Comparison of ENCODE assay signal across 6 cellular contexts in genomic region chr11:62570903-62571302, GRCh38. TPM values are rescaled to one million over a fixed set of nuclear protein-coding genes. Genes with fewer than 3 reads are reported as not detected.
DNase-seq lines count a peak whose midpoint lies in the region; ATAC-seq, FAIRE-seq and TF ChIP-seq lines count a peak whose summit lies in the region.
"Not testable (repeated sequence)": the region's sequence is repeated elsewhere in the genome, so short reads cannot be mapped to it uniquely, and the experiment has no call there.

No MANE protein-coding gene starts in this region.

- not testable (repeated sequence) for H3K9ac ChIP-seq in HepG2 (ENCODE audit: insufficient read depth, low read depth, low read length)

- POLR2A ChIA-PET in CD8-positive, alpha-beta memory T cell (lab: Charles Lee): not testable (repeated sequence)
- POLR2A ChIA-PET in activated CD4-positive, alpha-beta T cell treated with anti-CD3 and anti-CD28 coated beads for 36 hours (lab: Charles Lee): interaction anchor here (0.6 kb wide), 1 partner anchor 1637 kb away, joined by 8 read pairs; no protein-coding TSS in a partner anchor
- POLR2A ChIA-PET in activated naive CD8-positive, alpha-beta T cell treated with anti-CD3 and anti-CD28 coated beads, Interleukin-2, amount 10 ng/mL, durations not matched to agents 7 days and 5 days (lab: Charles Lee): interaction anchor here (1.7 kb wide), 1 partner anchor 21 kb away, joined by 7 read pairs; the partner anchor contains the start of gene TUT1
- POLR2A ChIA-PET in HepG2 (lab: Yijun Ruan, JAX): interaction anchor here (0.5 to 2.2 kb wide), 2 partner anchors 14 to 21 kb away, joined by 3 to 8 read pairs; partner anchors contain the start of gene TUT1

- TF ChIP-seq EP300 in HepG2 (IDR thresholded peaks at IDR 0.05; ENCODE audit: low read depth in 2 of 2, low read length in 2 of 2); HepG2 (CRISPR knock-in tag; IDR thresholded peaks at IDR 0.05; ENCODE audit: borderline replicate concordance): not testable (repeated sequence)

- intact Hi-C loops in activated CD4-positive, alpha-beta T cell treated with anti-CD3 and anti-CD28 coated beads for 36 hours (cut with DNase I, micrococcal nuclease): loop anchor here in 1 of 2 experiments (5.0 kb wide), 1 partner anchor 449 kb away; the partner anchor contains the start of gene INCENP
- intact Hi-C loops in HepG2 (cut with micrococcal nuclease; ENCODE audit: unreplicated experiment); spleen (cut with DNase I; ENCODE audit: low total_unique reads): not testable (repeated sequence)

- H3K36me3 ChIP-seq in CD8-positive, alpha-beta memory T cell (ENCODE audit: insufficient read depth, low read length): peaks cover 36% of the 10 kb centered on the region
- H3K36me3 ChIP-seq in HepG2 (replicated peaks in 1 of 2; ENCODE audit: control insufficient read depth in 1 of 2, insufficient read depth in 2 of 2, low read length in 2 of 2): peaks cover 17 to 54% of the 10 kb centered on the region in 2 experiments
- H3K36me3 ChIP-seq in spleen: peaks cover 0 to 75% (median 66%) of the 10 kb centered on the region in 6 donors

- H3K4me2 ChIP-seq in HepG2 (ENCODE audit: low read depth, low read length): 0 out of 2 replicates have a peak overlapping the region, but pooled peaks have one; percentile 85

- in situ Hi-C loops in HepG2 (cut with HindIII; ENCODE audit: extremely low pct_ligation_motif_present, low pct_unique_long_range_greater_than_20kb): not testable (repeated sequence)

- H3K36me3 Mint-ChIP-seq in CD8-positive, alpha-beta memory T cell: peaks cover 13 to 80% (median 22%) of the 10 kb centered on the region in 3 donors
- H3K36me3 Mint-ChIP-seq in activated CD4-positive, alpha-beta T cell treated with anti-CD3 and anti-CD28 coated beads for 36 hours (ENCODE audit: low read depth): peaks cover 78% of the 10 kb centered on the region
- peaks cover 50% of the 10 kb centered on the region for H3K36me3 Mint-ChIP-seq in activated naive CD8-positive, alpha-beta T cell treated with anti-CD3 and anti-CD28 coated beads, Interleukin-2, amount 10 ng/mL, durations not matched to agents 7 days and 5 days

- WGBS in HepG2 (ENCODE audit: low lambda C conversion rate): 99% methylated on average over 5 of the region's 5 CpGs
- WGBS in spleen, 5 donors: 78 to 89% (median 79%) methylated on average over 5 of the region's 5 CpGs

- H4K20me1 ChIP-seq in HepG2 (ENCODE audit: insufficient read depth, low read length): not testable (repeated sequence)

- H3K4me3 ChIP-seq in CD8-positive, alpha-beta memory T cell (ENCODE audit: low read length); HepG2 (replicated peaks in 1 of 3; ENCODE audit: insufficient read depth in 1 of 3, low read depth in 2 of 3, low read length in 3 of 3); spleen: not testable (repeated sequence)

- not testable (repeated sequence) for H3K9me3 Mint-ChIP-seq in CD8-positive, alpha-beta memory T cell; activated CD4-positive, alpha-beta T cell treated with anti-CD3 and anti-CD28 coated beads for 36 hours (ENCODE audit: low read depth); activated naive CD8-positive, alpha-beta T cell treated with anti-CD3 and anti-CD28 coated beads, Interleukin-2, amount 10 ng/mL, durations not matched to agents 7 days and 5 days

- DNase-seq in CD8-positive, alpha-beta memory T cell; activated CD4-positive, alpha-beta T cell treated with anti-CD3 and anti-CD28 coated beads for 36 hours; activated naive CD8-positive, alpha-beta T cell treated with anti-CD3 and anti-CD28 coated beads, Interleukin-2, amount 10 ng/mL, durations not matched to agents 7 days and 5 days; HepG2 (ENCODE audit: low spot score): not testable (repeated sequence)
- DNase-seq in MV-4-11 (lab: John Stamatoyannopoulos, UW) (peak; percentile 22), spleen (peak; percentile 3)

- FAIRE-seq in HepG2 (lab: Jason Lieb, UNC): not testable (repeated sequence)

- peaks cover 57 to 75% (median 68%) of the 10 kb centered on the region in 3 donors for H3K4me1 Mint-ChIP-seq in CD8-positive, alpha-beta memory T cell
- H3K4me1 Mint-ChIP-seq in activated CD4-positive, alpha-beta T cell treated with anti-CD3 and anti-CD28 coated beads for 36 hours: peaks cover 65% of the 10 kb centered on the region
- H3K4me1 Mint-ChIP-seq in activated naive CD8-positive, alpha-beta T cell treated with anti-CD3 and anti-CD28 coated beads, Interleukin-2, amount 10 ng/mL, durations not matched to agents 7 days and 5 days: peaks cover 50% of the 10 kb centered on the region

- ATAC-seq in activated CD4-positive, alpha-beta T cell treated with anti-CD3 and anti-CD28 coated beads for 36 hours; activated naive CD8-positive, alpha-beta T cell treated with anti-CD3 and anti-CD28 coated beads, Interleukin-2, amount 10 ng/mL, durations not matched to agents 7 days and 5 days (ENCODE audit: low read depth); HepG2: not testable (repeated sequence)

- H3K27ac ChIP-seq in CD8-positive, alpha-beta memory T cell (ENCODE audit: low read depth, low read length); HepG2 (ENCODE audit: extremely low read length, insufficient read depth, low read length): not testable (repeated sequence)
- peak overlapping the region in 1 of 8 donors; percentile 50 for H3K27ac ChIP-seq in spleen

- not testable (repeated sequence) for BruUV-seq in HepG2 (replicated peaks; lab: Mats Ljungman, UMichigan)

- H3K27me3 Mint-ChIP-seq in CD8-positive, alpha-beta memory T cell; activated CD4-positive, alpha-beta T cell treated with anti-CD3 and anti-CD28 coated beads for 36 hours; activated naive CD8-positive, alpha-beta T cell treated with anti-CD3 and anti-CD28 coated beads, Interleukin-2, amount 10 ng/mL, durations not matched to agents 7 days and 5 days: not testable (repeated sequence)

- not testable (repeated sequence) for H3K9me3 ChIP-seq in CD8-positive, alpha-beta memory T cell (ENCODE audit: low read length); HepG2 (ENCODE audit: low read length); spleen

- TF ChIP-seq POLR2A in HepG2 (IDR thresholded peaks at IDR 0.05; ENCODE audit: insufficient read depth in 1 of 2, low read depth in 2 of 2, low read length in 2 of 2); spleen (IDR thresholded peaks at IDR 0.05): not testable (repeated sequence)

- TF ChIP-seq RAD21 in HepG2 (CRISPR knock-in tag; IDR thresholded peaks at IDR 0.05): not testable (repeated sequence)

- peaks cover 24% of the 10 kb centered on the region for H3K4me1 ChIP-seq in CD8-positive, alpha-beta memory T cell (ENCODE audit: insufficient read depth, low read length)
- H3K4me1 ChIP-seq in HepG2 (ENCODE audit: insufficient read depth, low read length): peaks cover 78% of the 10 kb centered on the region
- peaks cover 28 to 75% (median 49%) of the 10 kb centered on the region in 6 donors for H3K4me1 ChIP-seq in spleen

- CTCF ChIA-PET in CD8-positive, alpha-beta memory T cell (lab: Charles Lee): interaction anchor here (1.3 to 4.5 kb wide), 4 partner anchors 10 to 146 kb away, joined by 4 to 21 read pairs (median 7); partner anchors contain the start of gene TUT1
- CTCF ChIA-PET in activated CD4-positive, alpha-beta T cell treated with anti-CD3 and anti-CD28 coated beads for 36 hours (lab: Charles Lee): interaction anchor here (1.2 to 4.7 kb wide), 4 partner anchors 20 to 146 kb away, joined by 4 to 24 read pairs (median 8); partner anchors contain the start of genes EML3, ROM1 and TUT1
- CTCF ChIA-PET in HepG2 (lab: Yijun Ruan, JAX; ENCODE audit: low intra/inter-chr PET ratio, low total read pairs): not testable (repeated sequence)

- H3K27me3 ChIP-seq in CD8-positive, alpha-beta memory T cell (ENCODE audit: insufficient read depth, low read length, poor library complexity, severe bottlenecking); HepG2 (ENCODE audit: control insufficient read depth in 1 of 2, insufficient read depth in 2 of 2, low read length in 2 of 2); spleen (replicated peaks in 1 of 7): not testable (repeated sequence)

- H3K79me2 ChIP-seq in HepG2 (ENCODE audit: insufficient read depth, low read length): peaks cover 71% of the 10 kb centered on the region

- not testable (repeated sequence) for H2AFZ ChIP-seq in HepG2 (ENCODE audit: low read length)

- peak overlapping the region in 7 of 8 donors; percentile 3 to 85 (median 28) for H3K27ac Mint-ChIP-seq in CD8-positive, alpha-beta memory T cell
- peak overlapping the region; percentile 97 for H3K27ac Mint-ChIP-seq in activated CD4-positive, alpha-beta T cell treated with anti-CD3 and anti-CD28 coated beads for 36 hours
- peak overlapping the region; percentile 64 for H3K27ac Mint-ChIP-seq in activated naive CD8-positive, alpha-beta T cell treated with anti-CD3 and anti-CD28 coated beads, Interleukin-2, amount 10 ng/mL, durations not matched to agents 7 days and 5 days

- H3K4me3 Mint-ChIP-seq in CD8-positive, alpha-beta memory T cell: peak overlapping the region in 4 of 7 donors; percentile 3 to 53 (median 34)
- H3K4me3 Mint-ChIP-seq in activated CD4-positive, alpha-beta T cell treated with anti-CD3 and anti-CD28 coated beads for 36 hours: peak overlapping the region; percentile 93
- peak overlapping the region; percentile 8 for H3K4me3 Mint-ChIP-seq in activated naive CD8-positive, alpha-beta T cell treated with anti-CD3 and anti-CD28 coated beads, Interleukin-2, amount 10 ng/mL, durations not matched to agents 7 days and 5 days

- TF ChIP-seq CTCF in HepG2 (CRISPR knock-in tag; IDR thresholded peaks at IDR 0.05); spleen (IDR thresholded peaks at IDR 0.05 in 8 of 11, conservative IDR thresholded peaks at IDR 0.05 in 3 of 11): not testable (repeated sequence)

RNA-seq across cellular contexts. Expression of gene EEF1G, which starts 2.8 kb away (rescaled TPM):
- 1,000 to 10,000 TPM; 1,800 to 1,846 TPM for total RNA-seq in CD8-positive, alpha-beta memory T cell
- polyA plus RNA-seq in CD8-positive, alpha-beta memory T cell: 1,157 TPM
- 1,000 to 10,000 TPM; 1,986 to 2,351 TPM for total RNA-seq in activated CD4-positive, alpha-beta T cell treated with anti-CD3 and anti-CD28 coated beads for 36 hours
- 1,000 to 10,000 TPM; 1,132 to 1,152 TPM for total RNA-seq in activated naive CD8-positive, alpha-beta T cell treated with anti-CD3 and anti-CD28 coated beads, Interleukin-2, amount 10 ng/mL, durations not matched to agents 7 days and 5 days
- total RNA-seq in HepG2 (2016; rRNA removed; fragmentation: Illumina TruSeq; extraction: Trizol) (1,787 and 2,092 TPM in 2 replicates), spleen (1,000 to 10,000 TPM in 6 of 7 donors, 100 to 1,000 TPM in 1; 989 to 1,475 (median 1,270) TPM)
- total RNA-seq in HepG2 (2016; cell fraction: cytosol; rRNA removed; fragmentation: Illumina TruSeq; extraction: Trizol; ENCODE audit: low read depth): 2,019 and 2,497 TPM in 2 replicates
- total RNA-seq in HepG2 (2016; cell fraction: insoluble cytoplasmic fraction; rRNA removed; fragmentation: Illumina TruSeq; extraction: Trizol): 1,856 and 2,038 TPM in 2 replicates
- 4,333 and 4,899 TPM in 2 replicates for total RNA-seq in HepG2 (2016; cell fraction: membrane; rRNA removed; fragmentation: Illumina TruSeq; extraction: Trizol)
- 776 and 846 TPM in 2 replicates for total RNA-seq in HepG2 (2016; cell fraction: nucleus; rRNA removed; fragmentation: Illumina TruSeq; extraction: Trizol)
- polyA plus RNA-seq in HepG2 (2011; rRNA removed) (1,819 and 2,144 TPM in 2 replicates), spleen (1,000 to 10,000 TPM; 2,364 to 2,501 (median 2,474) TPM)
- polyA plus RNA-seq in HepG2 (2011; cell fraction: cytosol; rRNA removed): 2,392 and 2,528 TPM in 2 replicates
- 525 and 588 TPM in 2 replicates for polyA plus RNA-seq in HepG2 (2011; cell fraction: nucleus; rRNA removed)
- 1,720 and 1,805 TPM in 2 replicates for polyA plus RNA-seq in HepG2 (2012)
- polyA plus RNA-seq in HepG2 (2016; cell fraction: cytosol; fragmentation: Illumina TruSeq; extraction: Trizol; ENCODE audit: low read depth): 2,631 and 2,980 TPM in 2 replicates
- 2,163 and 2,164 TPM in 2 replicates for polyA plus RNA-seq in HepG2 (2016; cell fraction: insoluble cytoplasmic fraction; fragmentation: Illumina TruSeq; extraction: Trizol; ENCODE audit: low read depth)
- polyA plus RNA-seq in HepG2 (2016; cell fraction: membrane; fragmentation: Illumina TruSeq; extraction: Trizol; ENCODE audit: low read depth): 4,391 and 4,816 TPM in 2 replicates
- polyA plus RNA-seq in HepG2 (2016; cell fraction: nucleus; fragmentation: Illumina TruSeq; extraction: Trizol; ENCODE audit: insufficient read depth, low read depth): 1,221 and 1,290 TPM in 2 replicates
- 1,467 and 2,851 TPM in 2 replicates for polyA minus RNA-seq in HepG2 (2011; rRNA and poly(A)+ RNA removed; ENCODE audit: low replicate concordance)
- polyA minus RNA-seq in HepG2 (2011; cell fraction: cytosol; rRNA and poly(A)+ RNA removed): 835 and 903 TPM in 2 replicates
- 177 and 251 TPM in 2 replicates for polyA minus RNA-seq in HepG2 (2011; cell fraction: nucleus; rRNA and poly(A)+ RNA removed)

RNA-seq across cellular contexts. Expression of gene TUT1, which starts 20.4 kb away (rescaled TPM):
- 10 to 100 TPM; 30.8 to 32.7 TPM for total RNA-seq in CD8-positive, alpha-beta memory T cell
- polyA plus RNA-seq in CD8-positive, alpha-beta memory T cell: 13.7 TPM
- total RNA-seq in activated CD4-positive, alpha-beta T cell treated with anti-CD3 and anti-CD28 coated beads for 36 hours: 10 to 100 TPM; 32.5 to 36.0 TPM
- total RNA-seq in activated naive CD8-positive, alpha-beta T cell treated with anti-CD3 and anti-CD28 coated beads, Interleukin-2, amount 10 ng/mL, durations not matched to agents 7 days and 5 days: 10 to 100 TPM; 27.2 to 38.2 TPM
- total RNA-seq in HepG2 (2016; rRNA removed; fragmentation: Illumina TruSeq; extraction: Trizol): 8.5 and 9.7 TPM in 2 replicates
- 2.2 and 4.6 TPM in 2 replicates for total RNA-seq in HepG2 (2016; cell fraction: cytosol; rRNA removed; fragmentation: Illumina TruSeq; extraction: Trizol; ENCODE audit: low read depth)
- 6.9 and 10.1 TPM in 2 replicates for total RNA-seq in HepG2 (2016; cell fraction: insoluble cytoplasmic fraction; rRNA removed; fragmentation: Illumina TruSeq; extraction: Trizol)
- total RNA-seq in HepG2 (2016; cell fraction: membrane; rRNA removed; fragmentation: Illumina TruSeq; extraction: Trizol): 3.7 and 6.0 TPM in 2 replicates
- 8.1 and 9.3 TPM in 2 replicates for total RNA-seq in HepG2 (2016; cell fraction: nucleus; rRNA removed; fragmentation: Illumina TruSeq; extraction: Trizol)
- polyA plus RNA-seq in HepG2 (2011; rRNA removed): 14.3 and 17.5 TPM in 2 replicates
- 6.3 and 8.4 TPM in 2 replicates for polyA plus RNA-seq in HepG2 (2011; cell fraction: cytosol; rRNA removed)
- 43.5 and 52.1 TPM in 2 replicates for polyA plus RNA-seq in HepG2 (2011; cell fraction: nucleus; rRNA removed)
- polyA plus RNA-seq in HepG2 (2012): 13.1 and 14.1 TPM in 2 replicates
- polyA plus RNA-seq in HepG2 (2016; cell fraction: cytosol; fragmentation: Illumina TruSeq; extraction: Trizol; ENCODE audit: low read depth): 2.4 and 2.7 TPM in 2 replicates
- 7.0 and 9.3 TPM in 2 replicates for polyA plus RNA-seq in HepG2 (2016; cell fraction: insoluble cytoplasmic fraction; fragmentation: Illumina TruSeq; extraction: Trizol; ENCODE audit: low read depth)
- 3.7 and 4.0 TPM in 2 replicates for polyA plus RNA-seq in HepG2 (2016; cell fraction: membrane; fragmentation: Illumina TruSeq; extraction: Trizol; ENCODE audit: low read depth)
- polyA plus RNA-seq in HepG2 (2016; cell fraction: nucleus; fragmentation: Illumina TruSeq; extraction: Trizol; ENCODE audit: insufficient read depth, low read depth): 25.7 TPM in 2 replicates
- 12.6 and 15.7 TPM in 2 replicates for polyA minus RNA-seq in HepG2 (2011; rRNA and poly(A)+ RNA removed; ENCODE audit: low replicate concordance)
- 4.7 and 8.8 TPM in 2 replicates for polyA minus RNA-seq in HepG2 (2011; cell fraction: cytosol; rRNA and poly(A)+ RNA removed)
- 3.9 and 9.4 TPM in 2 replicates for polyA minus RNA-seq in HepG2 (2011; cell fraction: nucleus; rRNA and poly(A)+ RNA removed)
- total RNA-seq in spleen: 10 to 100 TPM; 14.4 to 30.9 (median 20.1) TPM
- 10 to 100 TPM; 14.5 to 24.1 (median 16.1) TPM for polyA plus RNA-seq in spleen

RNA-seq across cellular contexts. Expression of gene AHNAK, which starts 24.3 kb away (rescaled TPM):
- total RNA-seq in CD8-positive, alpha-beta memory T cell: 100 to 1,000 TPM; 187 to 193 TPM
- 125 TPM for polyA plus RNA-seq in CD8-positive, alpha-beta memory T cell
- 10 to 100 TPM; 47.3 to 54.7 TPM for total RNA-seq in activated CD4-positive, alpha-beta T cell treated with anti-CD3 and anti-CD28 coated beads for 36 hours
- total RNA-seq in activated naive CD8-positive, alpha-beta T cell treated with anti-CD3 and anti-CD28 coated beads, Interleukin-2, amount 10 ng/mL, durations not matched to agents 7 days and 5 days: 100 to 1,000 TPM; 278 to 344 TPM
- total RNA-seq in HepG2 (2016; rRNA removed; fragmentation: Illumina TruSeq; extraction: Trizol) (25.0 and 40.6 TPM in 2 replicates), spleen (100 to 1,000 TPM; 168 to 370 (median 289) TPM)
- 2.9 and 3.7 TPM in 2 replicates for total RNA-seq in HepG2 (2016; cell fraction: cytosol; rRNA removed; fragmentation: Illumina TruSeq; extraction: Trizol; ENCODE audit: low read depth)
- 23.2 and 34.7 TPM in 2 replicates for total RNA-seq in HepG2 (2016; cell fraction: insoluble cytoplasmic fraction; rRNA removed; fragmentation: Illumina TruSeq; extraction: Trizol)
- total RNA-seq in HepG2 (2016; cell fraction: membrane; rRNA removed; fragmentation: Illumina TruSeq; extraction: Trizol): 6.6 and 7.4 TPM in 2 replicates
- 76.4 and 80.4 TPM in 2 replicates for total RNA-seq in HepG2 (2016; cell fraction: nucleus; rRNA removed; fragmentation: Illumina TruSeq; extraction: Trizol)
- polyA plus RNA-seq in HepG2 (2011; rRNA removed) (22.8 and 23.4 TPM in 2 replicates), spleen (10 to 100 TPM; 11.8 to 24.0 (median 12.0) TPM)
- 14.7 and 20.1 TPM in 2 replicates for polyA plus RNA-seq in HepG2 (2011; cell fraction: cytosol; rRNA removed)
- 57.1 and 57.5 TPM in 2 replicates for polyA plus RNA-seq in HepG2 (2011; cell fraction: nucleus; rRNA removed)
- 55.5 and 61.9 TPM in 2 replicates for polyA plus RNA-seq in HepG2 (2012)
- 0.98 and 1.1 TPM in 2 replicates for polyA plus RNA-seq in HepG2 (2016; cell fraction: cytosol; fragmentation: Illumina TruSeq; extraction: Trizol; ENCODE audit: low read depth)
- 11.6 and 12.9 TPM in 2 replicates for polyA plus RNA-seq in HepG2 (2016; cell fraction: insoluble cytoplasmic fraction; fragmentation: Illumina TruSeq; extraction: Trizol; ENCODE audit: low read depth)
- polyA plus RNA-seq in HepG2 (2016; cell fraction: membrane; fragmentation: Illumina TruSeq; extraction: Trizol; ENCODE audit: low read depth): 2.0 and 2.1 TPM in 2 replicates
- 33.5 and 38.4 TPM in 2 replicates for polyA plus RNA-seq in HepG2 (2016; cell fraction: nucleus; fragmentation: Illumina TruSeq; extraction: Trizol; ENCODE audit: insufficient read depth, low read depth)
- 99.6 and 234 TPM in 2 replicates for polyA minus RNA-seq in HepG2 (2011; rRNA and poly(A)+ RNA removed; ENCODE audit: low replicate concordance)
- 122 and 157 TPM in 2 replicates for polyA minus RNA-seq in HepG2 (2011; cell fraction: cytosol; rRNA and poly(A)+ RNA removed)
- 192 and 213 TPM in 2 replicates for polyA minus RNA-seq in HepG2 (2011; cell fraction: nucleus; rRNA and poly(A)+ RNA removed)

RNA-seq across cellular contexts. Expression of gene MTA2, which starts 30.8 kb away (rescaled TPM):
- 100 to 1,000 TPM; 248 to 263 TPM for total RNA-seq in CD8-positive, alpha-beta memory T cell
- 37.4 TPM for polyA plus RNA-seq in CD8-positive, alpha-beta memory T cell
- total RNA-seq in activated CD4-positive, alpha-beta T cell treated with anti-CD3 and anti-CD28 coated beads for 36 hours: 100 to 1,000 TPM; 159 to 179 TPM
- 100 to 1,000 TPM; 231 to 233 TPM for total RNA-seq in activated naive CD8-positive, alpha-beta T cell treated with anti-CD3 and anti-CD28 coated beads, Interleukin-2, amount 10 ng/mL, durations not matched to agents 7 days and 5 days
- total RNA-seq in HepG2 (2016; rRNA removed; fragmentation: Illumina TruSeq; extraction: Trizol) (58.1 and 70.0 TPM in 2 replicates), spleen (100 to 1,000 TPM; 102 to 154 (median 114) TPM)
- total RNA-seq in HepG2 (2016; cell fraction: cytosol; rRNA removed; fragmentation: Illumina TruSeq; extraction: Trizol; ENCODE audit: low read depth): 7.1 and 9.5 TPM in 2 replicates
- total RNA-seq in HepG2 (2016; cell fraction: insoluble cytoplasmic fraction; rRNA removed; fragmentation: Illumina TruSeq; extraction: Trizol): 50.7 and 71.8 TPM in 2 replicates
- 25.5 and 28.8 TPM in 2 replicates for total RNA-seq in HepG2 (2016; cell fraction: membrane; rRNA removed; fragmentation: Illumina TruSeq; extraction: Trizol)
- 47.0 and 57.9 TPM in 2 replicates for total RNA-seq in HepG2 (2016; cell fraction: nucleus; rRNA removed; fragmentation: Illumina TruSeq; extraction: Trizol)
- polyA plus RNA-seq in HepG2 (2011; rRNA removed) (14.0 and 16.8 TPM in 2 replicates), spleen (10 to 100 TPM; 55.3 to 94.6 (median 58.5) TPM)
- 9.2 and 10.6 TPM in 2 replicates for polyA plus RNA-seq in HepG2 (2011; cell fraction: cytosol; rRNA removed)
- polyA plus RNA-seq in HepG2 (2011; cell fraction: nucleus; rRNA removed): 53.6 and 67.6 TPM in 2 replicates
- 30.7 and 30.9 TPM in 2 replicates for polyA plus RNA-seq in HepG2 (2012)
- polyA plus RNA-seq in HepG2 (2016; cell fraction: cytosol; fragmentation: Illumina TruSeq; extraction: Trizol; ENCODE audit: low read depth): 4.0 and 4.5 TPM in 2 replicates
- polyA plus RNA-seq in HepG2 (2016; cell fraction: insoluble cytoplasmic fraction; fragmentation: Illumina TruSeq; extraction: Trizol; ENCODE audit: low read depth): 47.2 and 53.8 TPM in 2 replicates
- 12.6 and 14.0 TPM in 2 replicates for polyA plus RNA-seq in HepG2 (2016; cell fraction: membrane; fragmentation: Illumina TruSeq; extraction: Trizol; ENCODE audit: low read depth)
- polyA plus RNA-seq in HepG2 (2016; cell fraction: nucleus; fragmentation: Illumina TruSeq; extraction: Trizol; ENCODE audit: insufficient read depth, low read depth): 121 and 126 TPM in 2 replicates
- polyA minus RNA-seq in HepG2 (2011; rRNA and poly(A)+ RNA removed; ENCODE audit: low replicate concordance): 21.5 and 102 TPM in 2 replicates
- polyA minus RNA-seq in HepG2 (2011; cell fraction: cytosol; rRNA and poly(A)+ RNA removed): 11.9 and 14.7 TPM in 2 replicates
- 37.2 and 50.7 TPM in 2 replicates for polyA minus RNA-seq in HepG2 (2011; cell fraction: nucleus; rRNA and poly(A)+ RNA removed)

RNA-seq across cellular contexts. Expression of gene EML3, which starts 41.7 kb away (rescaled TPM):
- 100 to 1,000 TPM; 133 to 134 TPM for total RNA-seq in CD8-positive, alpha-beta memory T cell
- 22.9 TPM for polyA plus RNA-seq in CD8-positive, alpha-beta memory T cell
- 100 to 1,000 TPM; 101 to 112 TPM for total RNA-seq in activated CD4-positive, alpha-beta T cell treated with anti-CD3 and anti-CD28 coated beads for 36 hours
- total RNA-seq in activated naive CD8-positive, alpha-beta T cell treated with anti-CD3 and anti-CD28 coated beads, Interleukin-2, amount 10 ng/mL, durations not matched to agents 7 days and 5 days: 100 to 1,000 TPM; 183 to 185 TPM
- 4.6 and 10.6 TPM in 2 replicates for total RNA-seq in HepG2 (2016; rRNA removed; fragmentation: Illumina TruSeq; extraction: Trizol)
- total RNA-seq in HepG2 (2016; cell fraction: cytosol; rRNA removed; fragmentation: Illumina TruSeq; extraction: Trizol; ENCODE audit: low read depth): 5.0 and 5.5 TPM in 2 replicates
- 4.2 and 9.0 TPM in 2 replicates for total RNA-seq in HepG2 (2016; cell fraction: insoluble cytoplasmic fraction; rRNA removed; fragmentation: Illumina TruSeq; extraction: Trizol)
- 4.8 and 7.0 TPM in 2 replicates for total RNA-seq in HepG2 (2016; cell fraction: membrane; rRNA removed; fragmentation: Illumina TruSeq; extraction: Trizol)
- 9.2 and 9.5 TPM in 2 replicates for total RNA-seq in HepG2 (2016; cell fraction: nucleus; rRNA removed; fragmentation: Illumina TruSeq; extraction: Trizol)
- polyA plus RNA-seq in HepG2 (2011; rRNA removed): 12.3 and 16.6 TPM in 2 replicates
- 7.8 and 7.9 TPM in 2 replicates for polyA plus RNA-seq in HepG2 (2011; cell fraction: cytosol; rRNA removed)
- 105 and 119 TPM in 2 replicates for polyA plus RNA-seq in HepG2 (2011; cell fraction: nucleus; rRNA removed)
- polyA plus RNA-seq in HepG2 (2012): 14.9 and 16.7 TPM in 2 replicates
- polyA plus RNA-seq in HepG2 (2016; cell fraction: cytosol; fragmentation: Illumina TruSeq; extraction: Trizol; ENCODE audit: low read depth): 1.3 and 2.0 TPM in 2 replicates
- 6.5 and 7.1 TPM in 2 replicates for polyA plus RNA-seq in HepG2 (2016; cell fraction: insoluble cytoplasmic fraction; fragmentation: Illumina TruSeq; extraction: Trizol; ENCODE audit: low read depth)
- 2.2 and 2.5 TPM in 2 replicates for polyA plus RNA-seq in HepG2 (2016; cell fraction: membrane; fragmentation: Illumina TruSeq; extraction: Trizol; ENCODE audit: low read depth)
- polyA plus RNA-seq in HepG2 (2016; cell fraction: nucleus; fragmentation: Illumina TruSeq; extraction: Trizol; ENCODE audit: insufficient read depth, low read depth): 33.3 and 38.2 TPM in 2 replicates
- polyA minus RNA-seq in HepG2 (2011; rRNA and poly(A)+ RNA removed; ENCODE audit: low replicate concordance): 14.6 and 43.9 TPM in 2 replicates
- polyA minus RNA-seq in HepG2 (2011; cell fraction: cytosol; rRNA and poly(A)+ RNA removed): 3.8 and 6.3 TPM in 2 replicates
- 11.2 and 14.0 TPM in 2 replicates for polyA minus RNA-seq in HepG2 (2011; cell fraction: nucleus; rRNA and poly(A)+ RNA removed)
- total RNA-seq in spleen: 100 to 1,000 TPM in 5 of 7 donors, 10 to 100 TPM in 2; 46.7 to 159 (median 116) TPM
- polyA plus RNA-seq in spleen: 100 to 1,000 TPM in 1 of 3 donors, 10 to 100 TPM in 2; 51.0 to 116 (median 78.6) TPM

Comparison
In these comparisons a context has a peak if more than half of its experiments do, and no peak if none do; other contexts are left out.
1. H3K27ac Mint-ChIP-seq: peak in every context shown above with its lines; median percentile 97 in activated CD4-positive, alpha-beta T cell treated with anti-CD3 and anti-CD28 coated beads for 36 hours; 64 in activated naive CD8-positive, alpha-beta T cell treated with anti-CD3 and anti-CD28 coated beads, Interleukin-2, amount 10 ng/mL, durations not matched to agents 7 days and 5 days; 28 in CD8-positive, alpha-beta memory T cell.
2. H3K4me3 Mint-ChIP-seq: peak in every context shown above with its lines; median percentile 93 in activated CD4-positive, alpha-beta T cell treated with anti-CD3 and anti-CD28 coated beads for 36 hours; 34 in CD8-positive, alpha-beta memory T cell; 8 in activated naive CD8-positive, alpha-beta T cell treated with anti-CD3 and anti-CD28 coated beads, Interleukin-2, amount 10 ng/mL, durations not matched to agents 7 days and 5 days.